Comparison of ENCODE assay signal across 9 cellular contexts in the genomic region with DNA sequence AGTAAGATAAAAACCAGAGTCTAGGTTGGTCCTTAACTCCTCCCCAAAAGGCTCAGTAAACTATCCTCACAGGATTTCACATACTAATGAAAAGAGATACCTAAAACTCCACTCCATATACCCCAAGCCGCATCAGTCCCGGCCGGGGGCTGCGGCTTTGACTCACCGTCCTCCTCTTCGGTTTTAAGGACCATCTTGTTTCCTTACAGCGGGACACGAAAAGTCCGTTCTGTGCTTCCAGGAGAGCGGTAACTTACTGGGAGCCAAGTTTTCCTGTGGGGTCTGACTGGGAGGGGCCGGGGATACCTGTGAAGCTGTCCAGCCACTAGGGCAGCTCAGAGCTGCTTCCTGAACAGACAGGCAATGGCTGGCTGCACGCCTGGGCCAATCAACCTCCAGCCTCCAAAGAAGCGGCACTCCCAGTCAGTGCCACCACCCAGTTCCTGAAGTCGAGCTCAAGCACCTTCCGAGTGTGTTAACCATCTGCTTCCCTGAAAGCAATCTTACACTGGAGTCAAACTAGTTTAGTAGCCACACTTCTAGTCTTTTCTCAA. TPM values are rescaled to one million over a fixed set of nuclear protein-coding genes. Genes with fewer than 3 reads are reported as not detected.
DNase-seq lines count a peak whose midpoint lies in the region; ATAC-seq, FAIRE-seq and TF ChIP-seq lines count a peak whose summit lies in the region.
"Had no signal": no experiment of that assay in that cellular context is flagged by ENCODE, and none has a peak within 500 bp of the region (broad histone marks: within the 10 kb centered on the region; RNA-seq: fewer than 3 reads in every experiment).

No MANE protein-coding gene starts in this region.

- H3K23ac ChIP-seq in IMR-90 (ENCODE audit: low read depth, low read length) = no peak overlapping the region

- no peak for TF ChIP-seq RAD21 in IMR-90 (IDR thresholded peaks at IDR 0.05; ENCODE audit: low read length)

- peak overlapping the region; percentile 29 for H2AK5ac ChIP-seq in IMR-90 (ENCODE audit: low read depth, low read length)

- no peak overlapping the region for H4K5ac ChIP-seq in IMR-90 (ENCODE audit: low read depth, low read length)

- peaks cover 12% of the 10 kb centered on the region for H3K4me1 ChIP-seq in IMR-90 (ENCODE audit: control insufficient read depth, insufficient read depth, low read length)
- H3K4me1 ChIP-seq in adrenal gland (replicated peaks in 1 of 2) = peaks cover 12 to 63% of the 10 kb centered on the region in 2 donors
- peaks cover 18 to 20% of the 10 kb centered on the region in 2 donors for H3K4me1 ChIP-seq in kidney (ENCODE audit: control insufficient read depth in 1 of 2, insufficient read depth in 1 of 2, low read depth in 1 of 2, low read length in 2 of 2)

- H4K8ac ChIP-seq in IMR-90 (ENCODE audit: low read depth in 2 of 2, low read length in 2 of 2) = no peak overlapping the region

- no peak overlapping the region for H2BK20ac ChIP-seq in IMR-90 (ENCODE audit: low read depth, low read length)

- 72% methylated on average over 5 of the region's 15 CpGs; no CpG with 5 or more reads in 1 of the 2 experiments for WGBS in IMR-90 (ENCODE audit: extremely low coverage in 2 of 2, insufficient read length in 1 of 2), 2 experiments
- 59 to 73% (median 65%) methylated on average over 14 to 15 of the region's 15 CpGs for WGBS in adrenal gland, 4 donors

- peaks cover 26 to 32% of the 10 kb centered on the region in 2 donors for H3K36me3 Mint-ChIP-seq in CD14-positive monocyte

- H3K4me3 ChIP-seq in IMR-90 (ENCODE audit: insufficient read depth, low read depth, low read length) (no peak overlapping the region), adrenal gland (peak overlapping the region in 1 of 4 donors; percentile 33), kidney (ENCODE audit: low read length in 2 of 2) (peak overlapping the region; percentile 52 to 55)

- no peak overlapping the region for H2BK120ac ChIP-seq in IMR-90 (ENCODE audit: low read depth, low read length)

- peaks cover 82% of the 10 kb centered on the region for H3K4me1 Mint-ChIP-seq in CD14-positive monocyte

- H3K27ac ChIP-seq in IMR-90 (ENCODE audit: insufficient read depth, low read length) (no peak overlapping the region), adrenal gland (peak overlapping the region in 4 of 5 donors; percentile 14 to 67 (median 40)), kidney (ENCODE audit: low read depth in 2 of 2, low read length in 2 of 2) (peak overlapping the region; percentile 63 to 74)

- H3K27me3 ChIP-seq in IMR-90 (ENCODE audit: control insufficient read depth, insufficient read depth, low read length) (no peaks in the 10 kb centered on the region), adrenal gland (no peaks in the 10 kb centered on the region)

- H3K36me3 ChIP-seq in IMR-90 (ENCODE audit: control insufficient read depth, insufficient read depth, low read length) = no peaks in the 10 kb centered on the region
- H3K36me3 ChIP-seq in adrenal gland (replicated peaks in 1 of 2) = no peaks in the 10 kb centered on the region
- H3K36me3 ChIP-seq in kidney (ENCODE audit: control insufficient read depth in 1 of 2, insufficient read depth in 2 of 2, low read length in 2 of 2) = no peaks in the 10 kb centered on the region

- H4K20me1 ChIP-seq in IMR-90 (ENCODE audit: insufficient read depth, low read length) = peaks cover 25% of the 10 kb centered on the region

- no peak overlapping the region for H2AFZ ChIP-seq in IMR-90 (replicated peaks; ENCODE audit: low read length, poor library complexity)

- H4K91ac ChIP-seq in IMR-90 (ENCODE audit: insufficient read depth, low read depth, low read length) = no peak overlapping the region

- no peak for TF ChIP-seq CTCF in CD14-positive monocyte (IDR thresholded peaks at IDR 0.05)
- no peak for TF ChIP-seq CTCF in IMR-90 (conservative IDR thresholded peaks at IDR 0.05; ENCODE audit: low read depth, low read length)
- TF ChIP-seq CTCF in adrenal gland (IDR thresholded peaks at IDR 0.05) = no peak
- no peak for TF ChIP-seq CTCF in kidney (IDR thresholded peaks at IDR 0.05; ENCODE audit: borderline replicate concordance, extremely low read depth, insufficient read depth)

- BruUV-seq in IMR-90 (replicated peaks; lab: Mats Ljungman, UMichigan) = no TSS peak

- H3K9me1 ChIP-seq in IMR-90 (ENCODE audit: insufficient read depth, low read length) = peaks cover 14% of the 10 kb centered on the region

- POLR2A ChIA-PET in IMR-90 (lab: Charles Lee; ENCODE audit: unreplicated experiment) = no interaction called here

- no peaks in the 10 kb centered on the region for H3K9me3 ChIP-seq in IMR-90 (ENCODE audit: control insufficient read depth, insufficient read depth, low read length)
- H3K9me3 ChIP-seq in adrenal gland (replicated peaks in 1 of 3) = no peaks in the 10 kb centered on the region
- no peaks in the 10 kb centered on the region for H3K9me3 ChIP-seq in kidney (ENCODE audit: control insufficient read depth in 1 of 2, low read length in 2 of 2)

- H2BK5ac ChIP-seq in IMR-90 (ENCODE audit: low read depth, low read length, poor library complexity, severe bottlenecking) = no peak overlapping the region

- H3K9ac ChIP-seq in IMR-90 (ENCODE audit: low read depth, low read length) (no peak overlapping the region), kidney (ENCODE audit: low read length in 2 of 2) (peak overlapping the region; percentile 21 to 47)

- dilution Hi-C loops in IMR-90 (cut with HindIII; ENCODE audit: low sequenced_read_pairs, unreplicated experiment) = no loop called here

- peak; percentile 60 for ATAC-seq in GM19324 (IDR thresholded peaks at IDR 0.05; ENCODE audit: low FRiP score, unreplicated experiment)
- ATAC-seq in IMR-90 (ENCODE audit: low read depth) = no peak
- peak; percentile 57 for ATAC-seq in SK-N-SH treated with all-trans-retinoic acid at 6 μM for 48 hours

- H3K4me3 Mint-ChIP-seq in CD14-positive monocyte = peak overlapping the region; percentile 88 to 100

- H3K4me2 ChIP-seq in IMR-90 (ENCODE audit: low read depth, low read length) = no peak overlapping the region

- H3K56ac ChIP-seq in IMR-90 (ENCODE audit: extremely low read depth, insufficient read depth, low read length) = no peak overlapping the region

- FAIRE-seq in kidney (lab: Jason Lieb, UNC) = no peak
- FAIRE-seq: H1 had no signal

- H3K27ac Mint-ChIP-seq in CD14-positive monocyte = peak overlapping the region; percentile 95 to 99 (median 97)

- H3K4ac ChIP-seq in IMR-90 (ENCODE audit: low read depth, low read length) = no peak overlapping the region

- peak; percentile 82 for DNase-seq in CD14-positive monocyte (ENCODE audit: low spot score)
- no peak for DNase-seq in IMR-90
- peak in 4 of 7 donors; percentile 50 to 74 (median 52) for DNase-seq in adrenal gland
- peak; percentile 93 for DNase-seq in kidney
- DNase-seq in stimulated activated CD8-positive, alpha-beta memory T cell treated with anti-CD3 and anti-CD28 coated beads, Interleukin-12 subunit alpha, Interleukin-12 subunit beta, amount 100 ng/mL, for 4 hours (ENCODE audit: low read depth) = peak; percentile 34
- no peak for DNase-seq in occipital lobe (lab: John Stamatoyannopoulos, UW)

- no peak overlapping the region for H2BK15ac ChIP-seq in IMR-90 (ENCODE audit: low read depth, low read length)

- no peak overlapping the region for H3K18ac ChIP-seq in IMR-90 (ENCODE audit: low read depth, low read length)

- H3K9me3 Mint-ChIP-seq in CD14-positive monocyte = no peaks in the 10 kb centered on the region

- peaks cover 0 to 1% (median 0%) of the 10 kb centered on the region in 3 donors for H3K27me3 Mint-ChIP-seq in CD14-positive monocyte (ENCODE audit: low read depth in 3 of 3)

- H3K14ac ChIP-seq in IMR-90 (replicated peaks; ENCODE audit: low read depth, low read length) = no peak overlapping the region

- TF ChIP-seq POLR2A in IMR-90 (IDR thresholded peaks at IDR 0.05; ENCODE audit: low read depth, low read length) = no peak
- TF ChIP-seq POLR2A in adrenal gland (IDR thresholded peaks at IDR 0.05) = no peak

- H2AK9ac ChIP-seq in IMR-90 (replicated peaks; ENCODE audit: low read depth, low read length, poor library complexity) = peak overlapping the region; percentile 68

- in situ Hi-C loops in IMR-90 (cut with MboI; ENCODE audit: low sequenced_read_pairs) = no loop called here

- intact Hi-C loops in CD14-positive monocyte (cut with micrococcal nuclease) = loop anchor here (2.0 to 5.0 kb wide), 2 partner anchors 46 kb away; a partner anchor contains a TSS
- intact Hi-C loops in IMR-90 (cut with micrococcal nuclease) = no loop called here
- intact Hi-C loops in adrenal gland (cut with DNase I) = no loop called here
- intact Hi-C loops in kidney (cut with DNase I) = no loop called here

- CTCF ChIA-PET in IMR-90 (lab: Yijun Ruan, JAX) = no interaction called here

- H3K79me1 ChIP-seq in IMR-90 (ENCODE audit: low read depth in 1 of 2, low read length in 2 of 2) = peaks cover 26 to 73% of the 10 kb centered on the region in 2 experiments

TF ChIP-seq in IMR-90, 13 proteins besides CTCF, POLR2A, EP300 and RAD21 (continues in another document):
- TF ChIP-seq, protein P1, sequence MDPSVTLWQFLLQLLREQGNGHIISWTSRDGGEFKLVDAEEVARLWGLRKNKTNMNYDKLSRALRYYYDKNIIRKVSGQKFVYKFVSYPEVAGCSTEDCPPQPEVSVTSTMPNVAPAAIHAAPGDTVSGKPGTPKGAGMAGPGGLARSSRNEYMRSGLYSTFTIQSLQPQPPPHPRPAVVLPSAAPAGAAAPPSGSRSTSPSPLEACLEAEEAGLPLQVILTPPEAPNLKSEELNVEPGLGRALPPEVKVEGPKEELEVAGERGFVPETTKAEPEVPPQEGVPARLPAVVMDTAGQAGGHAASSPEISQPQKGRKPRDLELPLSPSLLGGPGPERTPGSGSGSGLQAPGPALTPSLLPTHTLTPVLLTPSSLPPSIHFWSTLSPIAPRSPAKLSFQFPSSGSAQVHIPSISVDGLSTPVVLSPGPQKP (IDR thresholded peaks at IDR 0.05; ENCODE audit: borderline replicate concordance, low read depth, low read length) = no peak

TF ChIP-seq in SK-N-SH treated with all-trans-retinoic acid at 6 μM for 48 hours, 23 proteins besides CTCF, POLR2A, EP300 and RAD21 (continues in another document):
- TF ChIP-seq RARB (CRISPR knock-in tag; IDR thresholded peaks at IDR 0.05) = no peak

RNA-seq across cellular contexts. Expression of a gene that starts 45.5 kb away (rescaled TPM):
- polyA plus RNA-seq in CD14-positive monocyte (10 to 100 TPM; 68.6 to 80.9 TPM), IMR-90 (2012; rRNA removed) (10.1 and 12.4 TPM in 2 replicates), adrenal gland (10 to 100 TPM; 32.6 to 45.2 (median 35.3) TPM), kidney (ENCODE audit: insufficient read depth, low read depth, low replicate concordance) (25.3 TPM)
- total RNA-seq in IMR-90 (2012; rRNA removed) (7.9 and 8.3 TPM in 2 replicates), adrenal gland (100 to 1,000 TPM in 1 of 8 donors, 10 to 100 TPM in 7; 26.0 to 141 (median 56.2) TPM), kidney (59.7 TPM), occipital lobe (82.2 TPM)
- 6.2 and 9.0 TPM in 2 replicates for polyA plus RNA-seq in IMR-90 (2012; cell fraction: cytosol; rRNA removed)
- polyA plus RNA-seq in IMR-90 (2012; cell fraction: nucleus; rRNA removed; ENCODE audit: low replicate concordance) = 46.8 and 57.8 TPM in 2 replicates

Comparison
In these comparisons a context has a peak if more than half of its experiments do, and no peak if none do; other contexts are left out.
1. DNase-seq: peak in CD14-positive monocyte (single experiment), adrenal gland (4 of 7), kidney (single experiment) and stimulated activated CD8-positive, alpha-beta memory T cell treated with anti-CD3 and anti-CD28 coated beads, Interleukin-12 subunit alpha, Interleukin-12 subunit beta, amount 100 ng/mL, for 4 hours (single experiment); none in IMR-90 (single experiment) and occipital lobe (single experiment).
2. intact Hi-C loops: an anchor here in CD14-positive monocyte (2.0 to 5.0 kb wide); none called in IMR-90, adrenal gland and kidney.